In the genomic region with DNA sequence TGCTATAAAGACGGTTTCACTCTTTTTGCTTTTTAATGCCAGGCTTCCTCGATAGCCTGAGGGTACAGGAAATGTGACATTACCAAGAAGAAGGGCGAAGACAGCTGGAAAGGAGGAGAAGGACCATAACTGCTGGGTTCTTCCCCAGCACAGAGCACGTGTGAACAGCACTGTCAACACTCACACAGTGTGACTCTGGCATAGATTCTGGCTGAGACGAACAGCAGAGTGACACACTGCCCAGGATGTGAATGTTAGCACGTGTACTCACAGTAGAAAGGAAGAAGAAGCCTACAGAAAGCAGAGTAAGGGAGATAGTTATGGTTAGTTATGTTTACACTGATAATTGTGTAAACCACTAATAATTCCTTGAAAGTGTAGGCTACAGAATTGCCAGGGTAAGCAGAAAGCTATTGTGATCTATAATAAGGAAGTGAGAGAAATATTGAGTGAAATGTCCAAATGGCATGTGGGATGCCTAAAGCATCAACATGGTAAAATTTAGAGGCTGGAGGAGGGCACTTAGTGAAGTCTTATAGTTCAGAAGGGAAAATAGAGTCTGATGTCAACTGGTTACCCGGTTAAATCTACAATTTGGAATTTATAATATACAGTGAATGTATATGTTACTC, we compare ENCODE assay signal across 31 cellular contexts.
"Had no signal": no experiment of that assay in that cellular context is flagged by ENCODE, and none has a peak within 500 bp of the region (broad histone marks: within the 10 kb centered on the region; RNA-seq: fewer than 3 reads in every experiment).

No MANE protein-coding gene starts in this region.

- H3K9me3 ChIP-seq: SJSA1 had no signal

- H3K27ac ChIP-seq: SJSA1, VCaP had no signal

- DNase-seq: activated B cell treated with CpG ODN at 0.5 μM for 24 hours; activated CD4-positive, alpha-beta memory T cell treated with anti-CD3 and anti-CD28 coated beads for 36 hours; activated CD4-positive, alpha-beta T cell treated with anti-CD3 and anti-CD28 coated beads for 4 hours; activated CD4-positive, alpha-beta T cell treated with anti-CD3 and anti-CD28 coated beads, Interleukin-2, amount 50 U/mL, for 1 hour; activated CD4-positive, CD25-positive, alpha-beta regulatory T cell treated with anti-CD3 and anti-CD28 coated beads, Interleukin-2, amount 50 U/mL, for 72 hours; activated CD8-positive, alpha-beta memory T cell treated with anti-CD3 and anti-CD28 coated beads, Interleukin-2, amount 50 U/mL, for 4 hours; activated naive CD4-positive, alpha-beta T cell treated with anti-CD3 and anti-CD28 coated beads, Interleukin-2, amount 10 ng/mL, durations not matched to agents 7 days and 5 days; activated naive CD8-positive, alpha-beta T cell treated with anti-CD3 and anti-CD28 coated beads, Interleukin-2, amount 50 U/mL, for 24 hours; activated T-cell treated with anti-CD3 and anti-CD28 coated beads for 4 hours; activated T-cell treated with anti-CD3 and anti-CD28 coated beads, Interleukin-2, amount 50 U/mL, for 4 hours; anterior cingulate cortex; central memory CD4-positive, alpha-beta T cell; NCI-H1105; NCI-H1417 treated with DMSO at 0.1 percent for 48 hours; NCI-H1694; NCI-H1930; NCI-H2081 treated with DMSO at 0.1 percent for 48 hours; NCI-H226; NCI-H446 treated with DMSO at 0.1 percent for 48 hours; NCI-H524 treated with DMSO at 0.1 percent for 48 hours; NCI-H748 treated with DMSO at 0.1 percent for 48 hours; NK-92 treated with Interleukin-12 subunit alpha and Interleukin-12 subunit beta, amount 100 ng/mL, for 24 hours; OCI-M1; SHP77; SW 1271; T-helper 1 cell; T-helper 2 cell; T-helper 9 cell had no signal

- H3K4me3 ChIP-seq: SJSA1 had no signal

- H3K4me1 ChIP-seq: SJSA1 had no signal

- H3K27me3 ChIP-seq: SJSA1 had no signal

- H3K36me3 ChIP-seq: SJSA1 had no signal

- ATAC-seq: activated naive CD8-positive, alpha-beta T cell treated with anti-CD3 and anti-CD28 coated beads, Interleukin-2, amount 50 U/mL, for 24 hours; activated T-cell treated with anti-CD3 and anti-CD28 coated beads, Interleukin-2, amount 50 U/mL, for 4 hours; Panc1 had no signal
